Comparison of ENCODE assay signal across 8 cellular contexts in genomic region chr2:169573160-169573973, GRCh38. TPM values are rescaled to one million over a fixed set of nuclear protein-coding genes. Genes with fewer than 3 reads are reported as not detected.
A peak's percentile ranks its signal among the peaks of the same experiment; 100 is the strongest.
DNase-seq lines count a peak whose midpoint lies in the region; ATAC-seq, FAIRE-seq and TF ChIP-seq lines count a peak whose summit lies in the region.

FASTKD1 (minus strand) TSS chr2:169573865; CDS start chr2:169572029, 1,836 bp downstream.

- TF ChIP-seq CTCF in A549 (IDR thresholded peaks at IDR 0.05) (no peak), WERI-Rb-1 (IDR thresholded peaks at IDR 0.05; ENCODE audit: low read depth, low read length) (no peak), bronchial epithelial cell (IDR thresholded peaks at IDR 0.05; ENCODE audit: insufficient read depth, low read length, severe bottlenecking) (no peak)

- H3K27me3 ChIP-seq in WERI-Rb-1 (ENCODE audit: insufficient read depth, low read depth, severe bottlenecking) (no peaks in the 10 kb centered on the region), bronchial epithelial cell (ENCODE audit: control insufficient read depth, insufficient read depth, low read length) (no peaks in the 10 kb centered on the region)

- H3K4me3 ChIP-seq in A549 (peak within 1 kb of the TSS; percentile 83), WERI-Rb-1 (ENCODE audit: low read depth, low read length) (peak within 1 kb of the TSS; percentile 66), bronchial epithelial cell (ENCODE audit: low read depth, low read length) (peak within 1 kb of the TSS; percentile 60)

- FAIRE-seq in A549 (lab: Jason Lieb, UNC) = no peak
- FAIRE-seq in bronchial epithelial cell (lab: Jason Lieb, UNC) = no peak

- DNase-seq in A549 (ENCODE audit: low read depth in 1 of 2, low spot score in 1 of 2) (peak; percentile 73 to 90), NCI-H2227 (lab: John Stamatoyannopoulos, UW; ENCODE audit: unreplicated experiment) (peak; percentile 96), WERI-Rb-1 (peak; percentile 95), bronchial epithelial cell (ENCODE audit: low read depth) (peak; percentile 84), iPS-NIHi7 (ENCODE audit: extremely low spot score) (peak; percentile 87), smooth muscle cell of the brain vasculature (ENCODE audit: low read depth, low spot score) (peak; percentile 49)

- TF ChIP-seq EP300 in A549 (IDR thresholded peaks at IDR 0.05) = no peak

- peak; percentile 61 for TF ChIP-seq POLR2A in A549 (IDR thresholded peaks at IDR 0.05; ENCODE audit: low read length)

- TF ChIP-seq RAD21 in A549 (conservative IDR thresholded peaks at IDR 0.05 in 1 of 2, IDR thresholded peaks at IDR 0.05 in 1 of 2) = no peak

- CTCF ChIA-PET in A549 (lab: Yijun Ruan, JAX) = interaction anchor here (1.2 to 1.5 kb wide), 2 partner anchors 11 to 120 kb away, joined by 3 read pairs; no protein-coding TSS in a partner anchor

- under 1% methylated on average over 33 of the region's 33 CpGs for WGBS in A549 (ENCODE audit: missing lambda C conversion rate)

- peak within 1 kb of the TSS; percentile 95 for H3K4me2 ChIP-seq in A549

- peaks cover 19% of the 10 kb centered on the region for H3K36me3 ChIP-seq in WERI-Rb-1
- H3K36me3 ChIP-seq in bronchial epithelial cell (ENCODE audit: control insufficient read depth, insufficient read depth, low read length) = no peaks in the 10 kb centered on the region

- H3K9me3 ChIP-seq in A549 (no peaks in the 10 kb centered on the region), WERI-Rb-1 (ENCODE audit: severe bottlenecking) (peaks cover 7% of the 10 kb centered on the region)

- H3K27ac ChIP-seq in A549 = peak within 1 kb of the TSS; percentile 86 to 91
- peak within 1 kb of the TSS; percentile 89 for H3K27ac ChIP-seq in WERI-Rb-1

- POLR2A ChIA-PET in A549 (lab: Yijun Ruan, JAX) = interaction anchor here (1.2 kb wide), 1 partner anchor 11 kb away, joined by 6 read pairs; the partner anchor contains the start of gene PPIG

- H3K4me1 ChIP-seq in A549 = peaks cover 9% of the 10 kb centered on the region

- ATAC-seq in A549 = peak; percentile 99 to 100
- peak; percentile 99 for ATAC-seq in GM18868 (IDR thresholded peaks at IDR 0.05; ENCODE audit: unreplicated experiment)
- peak; percentile 97 for ATAC-seq in HG03108 (IDR thresholded peaks at IDR 0.05; ENCODE audit: unreplicated experiment)

TF ChIP-seq in A549, 52 proteins besides CTCF, POLR2A, EP300 and RAD21 (continues in another document):
- TF ChIP-seq CEBPB (IDR thresholded peaks at IDR 0.05) (no peak), HOXB13 (CRISPR knock-in tag; IDR thresholded peaks at IDR 0.05; ENCODE audit: low read depth) (no peak), ATOH8 (CRISPR knock-in tag; IDR thresholded peaks at IDR 0.05; ENCODE audit: low read depth) (no peak), HEYL (CRISPR knock-in tag; IDR thresholded peaks at IDR 0.05) (no peak), HES2 (IDR thresholded peaks at IDR 0.05) (no peak), MAX (IDR thresholded peaks at IDR 0.05) (peak; percentile 93), ZNF302 (CRISPR knock-in tag; IDR thresholded peaks at IDR 0.05) (no peak), TFCP2L1 (CRISPR knock-in tag; IDR thresholded peaks at IDR 0.05) (no peak), HMGXB4 (CRISPR knock-in tag; IDR thresholded peaks at IDR 0.05; ENCODE audit: borderline replicate concordance) (no peak), BCL3 (IDR thresholded peaks at IDR 0.05) (no peak), MYC (IDR thresholded peaks at IDR 0.05; ENCODE audit: borderline replicate concordance, low read length) (peak; percentile 70; the same call in 1 of the 2 replicates), RNF2 (IDR thresholded peaks at IDR 0.05; ENCODE audit: borderline replicate concordance, low read depth) (no peak), HOXB5 (CRISPR knock-in tag; IDR thresholded peaks at IDR 0.05) (no peak), ZSCAN20 (CRISPR knock-in tag; IDR thresholded peaks at IDR 0.05) (no peak), HOXA7 (CRISPR knock-in tag; IDR thresholded peaks at IDR 0.05) (no peak), BHLHE40 (IDR thresholded peaks at IDR 0.05; ENCODE audit: low read depth, low read length) (no peak), RCOR1 (IDR thresholded peaks at IDR 0.05; ENCODE audit: low read depth, low read length) (no peak), REST (IDR thresholded peaks at IDR 0.05) (no peak), JUNB (IDR thresholded peaks at IDR 0.05) (no peak), E2F6 (IDR thresholded peaks at IDR 0.05; ENCODE audit: borderline replicate concordance, low read depth) (peak; percentile 50; the same call in 1 of the 2 replicates), ZFP36 (IDR thresholded peaks at IDR 0.05; ENCODE audit: borderline replicate concordance, partially characterized antibody) (no peak), KDM5A (IDR thresholded peaks at IDR 0.05) (no peak)

RNA-seq across cellular contexts. Expression of gene FASTKD1, which starts in this region (rescaled TPM):
- polyA plus RNA-seq in A549 (2011; rRNA removed) (41.8 and 52.9 TPM in 2 replicates), A549 (2017; fragmentation: RNase III; extraction: RNeasy Plus Mini Kit Qiagen cat#74134 plus additional on column Dnase treatment) (27.2 to 30.8 TPM (median 28.1 TPM) in 3 replicates)
- polyA plus RNA-seq in A549 (2012; cell fraction: cytosol; rRNA removed) = 11.4 and 11.8 TPM in 2 replicates
- polyA plus RNA-seq in A549 (2012; cell fraction: nucleus; rRNA removed) = 7.2 and 10.9 TPM in 2 replicates
- 13.5 and 15.9 TPM in 2 replicates for polyA minus RNA-seq in A549 (2011; rRNA and poly(A)+ RNA removed)
- 15.5 and 15.8 TPM in 2 replicates for total RNA-seq in bronchial epithelial cell

Comparison
In these comparisons a context has a peak if more than half of its experiments do, and no peak if none do; other contexts are left out.
1. Peak in every context shown above with its lines: DNase-seq, ATAC-seq, H3K4me3 ChIP-seq and H3K27ac ChIP-seq.